ENCODE assay signal across 26 cellular contexts in genomic region chr12:93062100-93062419, GRCh38.
DNase-seq lines count a peak whose midpoint lies in the region; ATAC-seq and TF ChIP-seq lines count a peak whose summit lies in the region.
"Had no signal": no experiment of that assay in that cellular context is flagged by ENCODE, and none has a peak within 500 bp of the region (broad histone marks: within the 10 kb centered on the region; RNA-seq: fewer than 3 reads in every experiment).

No MANE protein-coding gene starts in this region.

- H3K27me3 ChIP-seq in heart right ventricle (no peaks in the 10 kb centered on the region), sigmoid colon (no peaks in the 10 kb centered on the region)
- H3K27me3 ChIP-seq: BE2C, colonic mucosa had no signal

- DNase-seq in heart right ventricle (no peak), cardiac septum (ENCODE audit: low spot score) (no peak), NCI-H524 (lab: John Stamatoyannopoulos, UW) (peak; percentile 76 to 91), left colon (no peak), sigmoid colon (no peak), NK-92 (lab: John Stamatoyannopoulos, UW; ENCODE audit: unreplicated experiment) (no peak), RWPE1 (ENCODE audit: low spot score) (no peak), DMS 273 (lab: John Stamatoyannopoulos, UW; ENCODE audit: unreplicated experiment) (no peak)
- DNase-seq: ACHN; activated B cell treated with CpG ODN at 0.5 μM for 24 hours; activated CD4-positive, alpha-beta T cell treated with anti-CD3 and anti-CD28 coated beads, Interleukin-2, amount 50 U/mL, for 48 hours; activated CD8-positive, alpha-beta memory T cell treated with anti-CD3 and anti-CD28 coated beads, Interleukin-2, amount 50 U/mL, for 4 hours; activated naive CD4-positive, alpha-beta T cell treated with anti-CD3 and anti-CD28 coated beads, Interleukin-2, amount 10 ng/mL, durations not matched to agents 7 days and 5 days; amniotic stem cell; BE2C; colonic mucosa; DND-41; effector memory CD8-positive, alpha-beta T cell; foreskin keratinocyte; naive thymus-derived CD4-positive, alpha-beta T cell; NCI-H2107; SIG-M5; spleen; stimulated activated CD4-positive, alpha-beta T cell treated with anti-CD3 and anti-CD28 coated beads, Interleukin-2, amount 100 ng/mL, for 48 hours; T1000 had no signal

- no peaks in the 10 kb centered on the region for H3K9me3 ChIP-seq in heart right ventricle
- H3K9me3 ChIP-seq in sigmoid colon = no peaks in the 10 kb centered on the region
- H3K9me3 ChIP-seq: BE2C, colonic mucosa, spleen had no signal

- H3K36me3 ChIP-seq in heart right ventricle (no peaks in the 10 kb centered on the region), sigmoid colon (no peaks in the 10 kb centered on the region)
- H3K36me3 ChIP-seq: BE2C, colonic mucosa, spleen had no signal

- no peak for TF ChIP-seq EP300 in sigmoid colon (IDR thresholded peaks at IDR 0.05)

- no peak for TF ChIP-seq CTCF in heart right ventricle (IDR thresholded peaks at IDR 0.05)
- TF ChIP-seq CTCF in sigmoid colon (IDR thresholded peaks at IDR 0.05) = no peak
- TF ChIP-seq CTCF in RWPE1 (conservative IDR thresholded peaks at IDR 0.05; ENCODE audit: low read depth) = no peak

- intact Hi-C loops in heart right ventricle (cut with DNase I) = loop anchor here in 4 of 10 donors (5.0 kb wide), 4 partner anchors 40 to 65 kb away; no protein-coding TSS in a partner anchor
- intact Hi-C loops in cardiac septum (cut with DNase I) = no loop called here
- intact Hi-C loops in left colon (cut with DNase I, micrococcal nuclease) = no loop called here
- intact Hi-C loops in sigmoid colon (cut with DNase I) = no loop called here

- CTCF ChIA-PET in RWPE1 (lab: Yijun Ruan, JAX) = interaction anchor here (0.5 to 0.7 kb wide), 2 partner anchors 131 to 208 kb away, joined by 3 read pairs; no protein-coding TSS in a partner anchor

- H3K4me3 ChIP-seq in heart right ventricle (no peak overlapping the region), sigmoid colon (no peak overlapping the region)
- H3K4me3 ChIP-seq: colonic mucosa, spleen had no signal

- WGBS in heart right ventricle, 2 donors = 16 to 19% methylated on average over 6 of the region's 6 CpGs
- 28 to 55% methylated on average over 6 of the region's 6 CpGs for WGBS in sigmoid colon, 2 donors

- H3K4me1 ChIP-seq in heart right ventricle (peaks cover 14 to 36% (median 26%) of the 10 kb centered on the region in 9 donors), sigmoid colon (peaks cover 0 to 32% (median 23%) of the 10 kb centered on the region in 4 donors)
- H3K4me1 ChIP-seq: BE2C, colonic mucosa, foreskin keratinocyte had no signal

- ATAC-seq in heart right ventricle (peak in 1 of 8 donors; percentile 12), left colon (peak; percentile 60)
- ATAC-seq: effector memory CD8-positive, alpha-beta T cell; esophagus mucosa; foreskin keratinocyte; naive thymus-derived CD4-positive, alpha-beta T cell had no signal

- H3K27ac ChIP-seq in heart right ventricle = peak overlapping the region; percentile 20 to 88 (median 78)
- H3K27ac ChIP-seq in sigmoid colon = peak overlapping the region; percentile 72 to 86 (median 76)
- no peak overlapping the region for H3K27ac ChIP-seq in RWPE1
- H3K27ac ChIP-seq: colonic mucosa, foreskin keratinocyte, spleen had no signal

- POLR2A ChIA-PET in RWPE1 (lab: Yijun Ruan, JAX; ENCODE audit: low non-redundant PET) = no interaction called here

- no peak for TF ChIP-seq POLR2A in sigmoid colon (IDR thresholded peaks at IDR 0.05)

Comparison
In these comparisons a context has a peak if more than half of its experiments do, and no peak if none do; other contexts are left out.
1. DNase-seq: peak in NCI-H524 (2 of 2); none in heart right ventricle (0 of 2), cardiac septum (single experiment), left colon (0 of 2), sigmoid colon (single experiment), NK-92 (single experiment), RWPE1 (single experiment) and DMS 273 (single experiment).